Comparison of ENCODE assay signal across 32 cellular contexts in the genomic region with DNA sequence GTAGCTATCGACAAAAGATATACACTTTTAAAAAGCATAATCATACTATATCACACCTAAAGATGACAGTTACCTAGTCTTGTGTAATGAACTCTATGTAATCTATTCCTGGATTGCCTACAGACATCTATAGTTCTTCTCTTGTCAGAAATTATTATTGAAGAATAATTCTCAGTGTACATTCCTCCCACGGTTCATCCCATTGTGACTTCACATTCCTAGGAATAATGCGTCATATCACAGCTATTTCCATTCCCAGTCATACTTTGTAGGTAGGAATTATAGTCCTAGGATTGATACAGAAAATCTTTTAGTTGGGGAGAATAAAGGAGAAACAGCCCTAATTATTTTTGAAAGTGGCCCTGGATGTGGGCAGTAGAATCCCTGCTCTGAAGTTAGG. TPM values are rescaled to one million over a fixed set of nuclear protein-coding genes. Genes with fewer than 3 reads are reported as not detected.
A peak's percentile ranks its signal among the peaks of the same experiment; 100 is the strongest.
DNase-seq lines count a peak whose midpoint lies in the region; ATAC-seq and TF ChIP-seq lines count a peak whose summit lies in the region.
"Had no signal": no experiment of that assay in that cellular context is flagged by ENCODE, and none has a peak within 500 bp of the region (broad histone marks: within the 10 kb centered on the region; RNA-seq: fewer than 3 reads in every experiment).

No MANE protein-coding gene starts in this region.

- peaks cover 10% of the 10 kb centered on the region for H3K36me3 Mint-ChIP-seq in T-helper 17 cell (ENCODE audit: low read depth)

- H3K27ac Mint-ChIP-seq in T-helper 17 cell: peak overlapping the region; percentile 74
- H3K27ac Mint-ChIP-seq: activated B cell treated with CpG ODN at 0.5 μM for 24 hours; activated naive CD8-positive, alpha-beta T cell treated with anti-CD3 and anti-CD28 coated beads, Interleukin-2, amount 50 U/mL, for 24 hours; activated T-cell treated with anti-CD3 and anti-CD28 coated beads, Interleukin-2, amount 50 U/mL, for 24 hours had no signal

- H3K27me3 Mint-ChIP-seq in T-helper 17 cell: no peaks in the 10 kb centered on the region
- H3K27me3 Mint-ChIP-seq: activated B cell treated with CpG ODN at 0.5 μM for 24 hours; activated naive CD8-positive, alpha-beta T cell treated with anti-CD3 and anti-CD28 coated beads, Interleukin-2, amount 50 U/mL, for 24 hours; activated T-cell treated with anti-CD3 and anti-CD28 coated beads, Interleukin-2, amount 50 U/mL, for 24 hours; central memory CD8-positive, alpha-beta T cell; stimulated activated naive CD8-positive, alpha-beta T cell treated with anti-CD3 and anti-CD28 coated beads, Interleukin-15, Interleukin-2, amounts not matched to agents 100 ng/mL and 50 ng/mL, for 24 hours had no signal

- no peak overlapping the region for H3K4me3 Mint-ChIP-seq in T-helper 17 cell
- H3K4me3 Mint-ChIP-seq: activated B cell treated with CpG ODN at 0.5 μM for 24 hours; activated naive CD8-positive, alpha-beta T cell treated with anti-CD3 and anti-CD28 coated beads, Interleukin-2, amount 50 U/mL, for 24 hours; activated T-cell treated with anti-CD3 and anti-CD28 coated beads, Interleukin-2, amount 50 U/mL, for 24 hours; central memory CD8-positive, alpha-beta T cell; GM23338; neural crest cell; stimulated activated naive CD8-positive, alpha-beta T cell treated with anti-CD3 and anti-CD28 coated beads, Interleukin-15, Interleukin-2, amounts not matched to agents 100 ng/mL and 50 ng/mL, for 24 hours had no signal

- peaks cover 4% of the 10 kb centered on the region for H3K4me1 Mint-ChIP-seq in T-helper 17 cell
- H3K4me1 Mint-ChIP-seq: activated B cell treated with CpG ODN at 0.5 μM for 24 hours; activated naive CD8-positive, alpha-beta T cell treated with anti-CD3 and anti-CD28 coated beads, Interleukin-2, amount 50 U/mL, for 24 hours had no signal

- no peaks in the 10 kb centered on the region for H3K9me2 ChIP-seq in GM23248 (ENCODE audit: insufficient read depth)

- H3K27ac ChIP-seq in GM23248 (no peak overlapping the region), heart right ventricle (no peak overlapping the region)
- H3K27ac ChIP-seq: parathyroid adenoma, right atrium auricular region, testis had no signal

- no peak for TF ChIP-seq CTCF in heart right ventricle (IDR thresholded peaks at IDR 0.05)

- H3K9me3 ChIP-seq in GM23248 (ENCODE audit: low read depth): no peaks in the 10 kb centered on the region
- H3K9me3 ChIP-seq in T-helper 17 cell (ENCODE audit: control insufficient read depth, low read length, poor library complexity, severe bottlenecking): no peaks in the 10 kb centered on the region
- peaks cover 0 to 15% (median 10%) of the 10 kb centered on the region in 11 donors for H3K9me3 ChIP-seq in heart right ventricle
- H3K9me3 ChIP-seq: testis had no signal

- no peak overlapping the region for H3K9ac ChIP-seq in GM23248
- H3K9ac ChIP-seq: parathyroid adenoma had no signal

- no peak for ATAC-seq in T-helper 17 cell
- ATAC-seq in esophagus mucosa: peak; percentile 26
- ATAC-seq in GM18519 (IDR thresholded peaks at IDR 0.05; ENCODE audit: low FRiP score, unreplicated experiment): no peak
- ATAC-seq in heart right ventricle: no peak
- ATAC-seq: activated naive CD8-positive, alpha-beta T cell treated with anti-CD3 and anti-CD28 coated beads, Interleukin-2, amount 50 U/mL, for 24 hours; GM23338; HepG2 had no signal

- 0 out of 2 replicates have a peak, but pooled peaks cover 8% of the 10 kb centered on the region for H3K4me1 ChIP-seq in GM23248 (ENCODE audit: insufficient read depth)
- peaks cover 0 to 17% (median 0%) of the 10 kb centered on the region in 9 donors for H3K4me1 ChIP-seq in heart right ventricle
- H3K4me1 ChIP-seq: parathyroid adenoma, right atrium auricular region, testis had no signal

- in situ Hi-C loops in GM23248 (cut with MboI): no loop called here

- no peak overlapping the region for H3K4me3 ChIP-seq in GM23248
- H3K4me3 ChIP-seq in heart right ventricle: no peak overlapping the region
- H3K4me3 ChIP-seq: GM23338, right atrium auricular region, smooth muscle cell, testis had no signal

- H4K20me1 ChIP-seq in GM23248 (ENCODE audit: insufficient read depth): no peaks in the 10 kb centered on the region

- no peaks in the 10 kb centered on the region for H3K27me3 ChIP-seq in GM23248 (replicated peaks; ENCODE audit: insufficient read depth)
- H3K27me3 ChIP-seq in heart right ventricle: no peaks in the 10 kb centered on the region
- H3K27me3 ChIP-seq: right atrium auricular region, testis had no signal

- H3F3A ChIP-seq in GM23248 (ENCODE audit: insufficient read depth): no peaks in the 10 kb centered on the region

- H3K36me3 ChIP-seq in GM23248 (ENCODE audit: low read depth): peaks cover 27% of the 10 kb centered on the region
- peaks cover 0 to 95% (median 20%) of the 10 kb centered on the region in 9 donors for H3K36me3 ChIP-seq in heart right ventricle

- no peak overlapping the region for H2AFZ ChIP-seq in GM23248
- H2AFZ ChIP-seq: GM23338, parathyroid adenoma had no signal

- DNase-seq in GM23248 (peak; percentile 28), T-helper 17 cell (no peak), putamen (ENCODE audit: low spot score) (peak; percentile 57), heart right ventricle (no peak), NCI-H1417 treated with DMSO at 0.1 percent for 48 hours (lab: John Stamatoyannopoulos, UW) (no peak)
- no peak for DNase-seq in stimulated activated CD4-positive, alpha-beta T cell treated with anti-CD3 and anti-CD28 coated beads, Interleukin-2, amount 100 ng/mL, for 24 hours
- DNase-seq: activated B cell treated with CpG ODN at 0.5 μM for 24 hours; activated effector memory CD4-positive, alpha-beta T cell treated with anti-CD3 and anti-CD28 coated beads, Interleukin-2, amount 50 U/mL, for 16 hours; activated naive CD8-positive, alpha-beta T cell treated with anti-CD3 and anti-CD28 coated beads, Interleukin-2, amount 50 U/mL, for 24 hours; activated T-cell treated with anti-CD3 and anti-CD28 coated beads, Interleukin-2, amount 50 U/mL, for 24 hours; C1 segment of cervical spinal cord; Caco-2; DMS53; GDM1; Karpas-422; mesenchymal stem cell; NCI-H1436; NCI-H774; stimulated activated CD4-positive, alpha-beta T cell treated with anti-CD3 and anti-CD28 coated beads, Interleukin-1b, Interleukin-23, amount 100 ng/mL, for 48 hours; T1000; testis had no signal

- H3K4me2 ChIP-seq in GM23248 (ENCODE audit: unreplicated experiment): no peak overlapping the region
- H3K4me2 ChIP-seq: GM23338, smooth muscle cell had no signal

- WGBS in GM23248 (ENCODE audit: low coverage in 1 of 2, low lambda C conversion rate in 2 of 2, missing lambda C conversion rate in 2 of 2), 2 experiments: 97 to 98% methylated on average over 3 of the region's 3 CpGs
- WGBS in heart right ventricle, 2 donors: 94 to 96% methylated on average over 3 of the region's 3 CpGs

- peaks cover 44% of the 10 kb centered on the region for H3K79me2 ChIP-seq in GM23248 (ENCODE audit: insufficient read depth)

- intact Hi-C loops in heart right ventricle (cut with DNase I): no loop called here

RNA-seq across cellular contexts. Expression of a gene that starts 44.0 kb away (rescaled TPM):
- 0.76 TPM in 1 of 2 replicates, not detected in the other for total RNA-seq in GM23248 (2014; rRNA removed; shearing (Covaris generic))
- 0.23 and 0.29 TPM in 2 replicates for polyA plus RNA-seq in GM23248 (2016; fragmentation: Nextera tagmentation; extraction: Ambion mirVana)
- not detected for total RNA-seq in T-helper 17 cell
- 0.40 TPM for total RNA-seq in esophagus mucosa
- under 1 TPM in 6 of 10 donors, not detected in 4; 0.17 to 0.61 (median 0.26) TPM for total RNA-seq in heart right ventricle
- polyA plus RNA-seq in heart right ventricle: under 1 TPM in 1 of 2 donors, not detected in 1; 0.01 TPM
- total RNA-seq: activated B cell treated with CpG ODN at 0.5 μM for 24 hours, dermis microvascular lymphatic vessel endothelial cell, GM23338, right atrium auricular region, smooth muscle cell had no signal
- polyA plus RNA-seq: smooth muscle cell had no signal

RNA-seq across cellular contexts. Expression of a gene that starts 47.2 kb away (rescaled TPM):
- 48.3 and 53.9 TPM in 2 replicates for total RNA-seq in GM23248 (2014; rRNA removed; shearing (Covaris generic))
- polyA plus RNA-seq in GM23248 (2016; fragmentation: Nextera tagmentation; extraction: Ambion mirVana): 44.6 and 46.5 TPM in 2 replicates
- 10 to 100 TPM; 67.1 to 68.2 TPM for total RNA-seq in T-helper 17 cell
- total RNA-seq in esophagus mucosa: 36.2 TPM
- 10 to 100 TPM; 66.2 to 86.6 (median 75.4) TPM for total RNA-seq in heart right ventricle
- polyA plus RNA-seq in heart right ventricle: 10 to 100 TPM; 16.5 to 53.8 TPM

Comparison
In these comparisons a context has a peak if more than half of its experiments do, and no peak if none do; other contexts are left out.
1. DNase-seq: peak in GM23248 (single experiment) and putamen (single experiment); none in T-helper 17 cell (0 of 3), stimulated activated CD4-positive, alpha-beta T cell treated with anti-CD3 and anti-CD28 coated beads, Interleukin-2, amount 100 ng/mL, for 24 hours (0 of 2), heart right ventricle (0 of 2) and NCI-H1417 treated with DMSO at 0.1 percent for 48 hours (single experiment).